31 cellular contexts compared by ENCODE assay signal in genomic region chr7:89731751-89732150, GRCh38.
"Had no signal": no experiment of that assay in that cellular context is flagged by ENCODE, and none has a peak within 500 bp of the region (broad histone marks: within the 10 kb centered on the region; RNA-seq: fewer than 3 reads in every experiment).

No MANE protein-coding gene starts in this region.

- H3K27ac ChIP-seq: body of pancreas, esophagus squamous epithelium, gastrocnemius medialis, heart left ventricle, VCaP had no signal

- H3K4me3 Mint-ChIP-seq: activated CD8-positive, alpha-beta T cell treated with anti-CD3 and anti-CD28 coated beads for 36 hours; activated naive CD8-positive, alpha-beta T cell; activated T-cell treated with anti-CD3 and anti-CD28 coated beads, Interleukin-2, amount 50 U/mL, for 4 hours; activated T-helper 17 cell treated with anti-CD3 and anti-CD28 coated beads, Interleukin-2, amount 50 U/mL, for 72 hours; effector memory CD8-positive, alpha-beta T cell; WTC11 had no signal

- ATAC-seq: activated CD8-positive, alpha-beta T cell treated with anti-CD3 and anti-CD28 coated beads for 36 hours; activated T-cell treated with anti-CD3 and anti-CD28 coated beads, Interleukin-2, amount 50 U/mL, for 4 hours; activated T-helper 17 cell treated with anti-CD3 and anti-CD28 coated beads, Interleukin-2, amount 50 U/mL, for 72 hours; body of pancreas; effector memory CD8-positive, alpha-beta T cell; gastrocnemius medialis; heart left ventricle; WTC11 had no signal

- H3K4me1 ChIP-seq: body of pancreas, esophagus squamous epithelium, gastrocnemius medialis, heart left ventricle had no signal

- FAIRE-seq: astrocyte, colon, TTC549 had no signal

- H3K27me3 Mint-ChIP-seq: activated T-helper 17 cell treated with anti-CD3 and anti-CD28 coated beads, Interleukin-2, amount 50 U/mL, for 72 hours; effector memory CD8-positive, alpha-beta T cell had no signal

- H3K4me1 Mint-ChIP-seq: activated T-helper 17 cell treated with anti-CD3 and anti-CD28 coated beads, Interleukin-2, amount 50 U/mL, for 72 hours; WTC11 had no signal

- H3K36me3 ChIP-seq: esophagus squamous epithelium, gastrocnemius medialis, heart left ventricle had no signal

- H3K27ac Mint-ChIP-seq: activated CD8-positive, alpha-beta T cell treated with anti-CD3 and anti-CD28 coated beads for 36 hours; activated naive CD8-positive, alpha-beta T cell; activated T-helper 17 cell treated with anti-CD3 and anti-CD28 coated beads, Interleukin-2, amount 50 U/mL, for 72 hours; effector memory CD8-positive, alpha-beta T cell; WTC11 had no signal

- H3K27me3 ChIP-seq: body of pancreas, esophagus squamous epithelium, gastrocnemius medialis, heart left ventricle had no signal

- H3K36me3 Mint-ChIP-seq: activated naive CD8-positive, alpha-beta T cell; WTC11 had no signal

- H3K9me3 Mint-ChIP-seq: activated T-cell treated with anti-CD3 and anti-CD28 coated beads, Interleukin-2, amount 50 U/mL, for 4 hours; activated T-helper 17 cell treated with anti-CD3 and anti-CD28 coated beads, Interleukin-2, amount 50 U/mL, for 72 hours had no signal

- H3K9me3 ChIP-seq: body of pancreas, esophagus squamous epithelium, gastrocnemius medialis, heart left ventricle had no signal

- DNase-seq: activated CD4-positive, alpha-beta T cell treated with anti-CD3 and anti-CD28 coated beads for 1 hour; activated CD4-positive, alpha-beta T cell treated with anti-CD3 and anti-CD28 coated beads for 48 hours; activated CD4-positive, alpha-beta T cell treated with anti-CD3 and anti-CD28 coated beads, Interleukin-2, amount 50 U/mL, for 1 hour; activated CD4-positive, alpha-beta T cell treated with anti-CD3 and anti-CD28 coated beads, Interleukin-2, amount 50 U/mL, for 48 hours; activated CD8-positive, alpha-beta memory T cell treated with anti-CD3 and anti-CD28 coated beads for 24 hours; activated CD8-positive, alpha-beta T cell treated with anti-CD3 and anti-CD28 coated beads for 36 hours; activated effector memory CD4-positive, alpha-beta T cell treated with Interleukin-2 at 50 U/mL for 16 hours; activated gamma-delta T cell treated with Interleukin-2 at 50 U/mL for 16 hours; activated naive CD4-positive, alpha-beta T cell treated with anti-CD3 and anti-CD28 coated beads, Interleukin-2, amount 50 U/mL, for 16 hours; activated naive CD4-positive, alpha-beta T cell treated with Interleukin-2 at 50 U/mL for 16 hours; activated T-cell treated with anti-CD3 and anti-CD28 coated beads, Interleukin-2, amount 50 U/mL, for 4 hours; amniotic stem cell; anterior cingulate cortex; body of pancreas; caudate nucleus; cortex of kidney; dermis blood vessel endothelial cell; effector CD4-positive, alpha-beta T cell; effector memory CD8-positive, alpha-beta T cell; esophagus squamous epithelium; gastrocnemius medialis; glutamatergic neuron; heart left ventricle; T-helper 2 cell had no signal

- H3K4me3 ChIP-seq: body of pancreas, esophagus squamous epithelium, gastrocnemius medialis, heart left ventricle had no signal
